20 cellular contexts compared by ENCODE assay signal in genomic region chr5:177195307-177195952, GRCh38.
DNase-seq lines count a peak whose midpoint lies in the region; ATAC-seq, FAIRE-seq and TF ChIP-seq lines count a peak whose summit lies in the region.
"Had no signal": no experiment of that assay in that cellular context is flagged by ENCODE, and none has a peak within 500 bp of the region (broad histone marks: within the 10 kb centered on the region; RNA-seq: fewer than 3 reads in every experiment).

No MANE protein-coding gene starts in this region.

- H3K4me1 Mint-ChIP-seq in GM23338 (no peaks in the 10 kb centered on the region), endodermal cell (no peaks in the 10 kb centered on the region), neural progenitor cell (no peaks in the 10 kb centered on the region), type B pancreatic cell (ENCODE audit: unreplicated experiment) (no peaks in the 10 kb centered on the region)

- DNase-seq in GM23338 (ENCODE audit: low spot score) (no peak), RCC 7860 (ENCODE audit: low spot score) (peak; percentile 11), endodermal cell (no peak), osteoblast (ENCODE audit: insufficient read length, low spot score, missing footprints) (no peak), neural progenitor cell (ENCODE audit: low spot score) (no peak), AML-193 (lab: John Stamatoyannopoulos, UW) (no peak), type B pancreatic cell (ENCODE audit: extremely low spot score, unreplicated experiment) (no peak)
- DNase-seq: activated CD4-positive, alpha-beta T cell treated with anti-CD3 and anti-CD28 coated beads, Interleukin-2, amount 50 U/mL, for 4 hours; C1 segment of cervical spinal cord; DMS79; GM23248; left lung; MG63; naive thymus-derived CD4-positive, alpha-beta T cell; NCI-H1930; NCI-H510A treated with DMSO at 0.1 percent for 48 hours had no signal

- no peak overlapping the region for H3K4me2 ChIP-seq in GM23338
- no peak overlapping the region for H3K4me2 ChIP-seq in osteoblast (ENCODE audit: insufficient read depth, low read length)
- H3K4me2 ChIP-seq in neural progenitor cell: no peak overlapping the region

- no peaks in the 10 kb centered on the region for H3K9me3 ChIP-seq in endodermal cell (ENCODE audit: control insufficient read depth, low read length)
- H3K9me3 ChIP-seq in osteoblast (ENCODE audit: low read depth, low read length): no peaks in the 10 kb centered on the region
- H3K9me3 ChIP-seq in neural progenitor cell (ENCODE audit: low read depth): no peaks in the 10 kb centered on the region
- H3K9me3 ChIP-seq: left lung, MG63 had no signal

- H3K4me1 ChIP-seq in GM23338 (ENCODE audit: insufficient read depth) (no peaks in the 10 kb centered on the region), endodermal cell (ENCODE audit: control insufficient read depth, insufficient read depth, low read length) (no peaks in the 10 kb centered on the region), osteoblast (ENCODE audit: insufficient read depth, low read length) (peaks cover 14% of the 10 kb centered on the region), neural progenitor cell (no peaks in the 10 kb centered on the region)
- H3K4me1 ChIP-seq: left lung had no signal

- no peak for FAIRE-seq in RCC 7860 (lab: Jason Lieb, UNC)

- no peaks in the 10 kb centered on the region for H3K27me3 ChIP-seq in GM23338 (ENCODE audit: insufficient read depth)
- no peaks in the 10 kb centered on the region for H3K27me3 ChIP-seq in endodermal cell (ENCODE audit: control insufficient read depth, insufficient read depth, low read length, poor library complexity, severe bottlenecking)
- no peaks in the 10 kb centered on the region for H3K27me3 ChIP-seq in osteoblast (ENCODE audit: insufficient read depth, low read length)
- no peaks in the 10 kb centered on the region for H3K27me3 ChIP-seq in neural progenitor cell
- H3K27me3 ChIP-seq: left lung, MG63 had no signal

- H3F3A ChIP-seq in GM23338 (replicated peaks; ENCODE audit: low read depth) (peaks cover 15% of the 10 kb centered on the region; the same call in 1 of the 2 replicates), neural progenitor cell (ENCODE audit: low read depth) (peaks cover 7% of the 10 kb centered on the region)

- H3K4me3 Mint-ChIP-seq in GM23338: no peak overlapping the region
- no peak overlapping the region for H3K4me3 Mint-ChIP-seq in endodermal cell
- H3K4me3 Mint-ChIP-seq in neural progenitor cell: no peak overlapping the region
- H3K4me3 Mint-ChIP-seq in type B pancreatic cell: no peak overlapping the region
- H3K4me3 Mint-ChIP-seq: activated T-helper 1 cell treated with anti-CD3 and anti-CD28 coated beads, Interleukin-12 subunit alpha, Interleukin-12 subunit beta, Interleukin-2, Interleukin-4 antibody, amounts not matched to agents 30 ng/mL and 10 ng/mL and 1 ng/mL, durations not matched to agents 14 hours and 24 hours and 36 hours; naive thymus-derived CD4-positive, alpha-beta T cell had no signal

- H3K9me3 Mint-ChIP-seq in GM23338 (no peaks in the 10 kb centered on the region), endodermal cell (no peaks in the 10 kb centered on the region), neural progenitor cell (no peaks in the 10 kb centered on the region), type B pancreatic cell (no peaks in the 10 kb centered on the region)
- H3K9me3 Mint-ChIP-seq: activated T-helper 1 cell treated with anti-CD3 and anti-CD28 coated beads, Interleukin-12 subunit alpha, Interleukin-12 subunit beta, Interleukin-2, Interleukin-4 antibody, amounts not matched to agents 30 ng/mL and 10 ng/mL and 1 ng/mL, durations not matched to agents 14 hours and 24 hours and 36 hours had no signal

- peaks cover 62% of the 10 kb centered on the region for H3K36me3 ChIP-seq in GM23338 (ENCODE audit: insufficient read depth)
- peaks cover 82% of the 10 kb centered on the region for H3K36me3 ChIP-seq in endodermal cell (ENCODE audit: control insufficient read depth, insufficient read depth, low read length)
- peaks cover 51% of the 10 kb centered on the region for H3K36me3 ChIP-seq in osteoblast (ENCODE audit: insufficient read depth, low read length)
- no peaks in the 10 kb centered on the region for H3K36me3 ChIP-seq in neural progenitor cell

- H3K4me3 ChIP-seq in GM23338 (no peak overlapping the region), endodermal cell (ENCODE audit: low read length) (no peak overlapping the region), osteoblast (ENCODE audit: insufficient read depth, low read length) (no peak overlapping the region), neural progenitor cell (no peak overlapping the region)
- H3K4me3 ChIP-seq: coronary artery, GM23248, left lung, MG63, SK-N-MC had no signal

- H3K9ac ChIP-seq in endodermal cell (ENCODE audit: extremely low read depth, low read length, poor library complexity, severe bottlenecking) (no peak overlapping the region), neural progenitor cell (no peak overlapping the region)
- H3K9ac ChIP-seq: GM23248 had no signal

- TF ChIP-seq CTCF in GM23338 (conservative IDR thresholded peaks at IDR 0.05; ENCODE audit: low read depth in 2 of 2): no peak
- TF ChIP-seq CTCF in endodermal cell (conservative IDR thresholded peaks at IDR 0.05): no peak
- no peak for TF ChIP-seq CTCF in osteoblast (IDR thresholded peaks at IDR 0.05; ENCODE audit: extremely low read depth, low read depth, low read length)
- no peak for TF ChIP-seq CTCF in neural progenitor cell (IDR thresholded peaks at IDR 0.05)
- no peak for TF ChIP-seq CTCF in type B pancreatic cell (conservative IDR thresholded peaks at IDR 0.05)

- H3K9me2 ChIP-seq in GM23338 (ENCODE audit: insufficient read depth): no peaks in the 10 kb centered on the region

- H3K27me3 Mint-ChIP-seq in GM23338 (ENCODE audit: insufficient read depth, low read depth, poor library complexity) (peaks cover 6% of the 10 kb centered on the region), endodermal cell (ENCODE audit: insufficient read depth) (no peaks in the 10 kb centered on the region), neural progenitor cell (ENCODE audit: insufficient read depth, low read depth) (no peaks in the 10 kb centered on the region), type B pancreatic cell (no peaks in the 10 kb centered on the region)
- H3K27me3 Mint-ChIP-seq: naive thymus-derived CD4-positive, alpha-beta T cell had no signal

- peaks cover 36% of the 10 kb centered on the region for H4K20me1 ChIP-seq in GM23338 (replicated peaks; ENCODE audit: insufficient read depth)
- peaks cover 9% of the 10 kb centered on the region for H4K20me1 ChIP-seq in osteoblast (ENCODE audit: insufficient read depth, low read length)
- H4K20me1 ChIP-seq in neural progenitor cell (ENCODE audit: low read depth): peaks cover 30% of the 10 kb centered on the region

- WGBS in endodermal cell (ENCODE audit: insufficient coverage in 1 of 2, insufficient read length in 1 of 2), 2 experiments: 95 to 100% methylated on average over 5 to 9 of the region's 9 CpGs

- H3K36me3 Mint-ChIP-seq in GM23338 (ENCODE audit: low read depth) (peaks cover 81% of the 10 kb centered on the region), endodermal cell (ENCODE audit: low read depth) (peaks cover 61% of the 10 kb centered on the region), neural progenitor cell (peaks cover 14% of the 10 kb centered on the region), type B pancreatic cell (peaks cover 29% of the 10 kb centered on the region)

- H2AFZ ChIP-seq in GM23338 (no peak overlapping the region), osteoblast (ENCODE audit: low read length) (no peak overlapping the region), neural progenitor cell (replicated peaks) (no peak overlapping the region)
- H2AFZ ChIP-seq: GM23248 had no signal

- no peak for ATAC-seq in GM23338
- ATAC-seq: esophagus mucosa; left lung; naive thymus-derived CD4-positive, alpha-beta T cell had no signal

- H3K79me2 ChIP-seq in GM23338 (replicated peaks; ENCODE audit: insufficient read depth): peaks cover 90% of the 10 kb centered on the region
- H3K79me2 ChIP-seq in osteoblast (ENCODE audit: insufficient read depth, low read length): peaks cover 50% of the 10 kb centered on the region
- peaks cover 80% of the 10 kb centered on the region for H3K79me2 ChIP-seq in neural progenitor cell (ENCODE audit: low read depth)

- H3K27ac Mint-ChIP-seq in GM23338 (peak overlapping the region; percentile 14; the same call in 1 of the 2 replicates), endodermal cell (peak overlapping the region; percentile 54), neural progenitor cell (no peak overlapping the region), type B pancreatic cell (no peak overlapping the region)

- H3K27ac ChIP-seq in GM23338 (ENCODE audit: low read depth) (peak overlapping the region; percentile 53), endodermal cell (ENCODE audit: low read depth, low read length) (no peak overlapping the region), osteoblast (ENCODE audit: low read depth, low read length) (peak overlapping the region; percentile 83), neural progenitor cell (no peak overlapping the region)
- H3K27ac ChIP-seq: coronary artery, left lung, SK-N-MC had no signal

TF ChIP-seq in GM23338, 12 proteins besides CTCF, POLR2A, EP300 and RAD21 (continues in another document):
- no peak for TF ChIP-seq NANOG (IDR thresholded peaks at IDR 0.05; ENCODE audit: borderline replicate concordance)
- no peak for TF ChIP-seq ZNF114 (CRISPR knock-in tag; IDR thresholded peaks at IDR 0.05)

Comparison
In these comparisons a context has a peak if more than half of its experiments do, and no peak if none do; other contexts are left out.
1. H3K27ac ChIP-seq: peak in GM23338 (single experiment) and osteoblast (single experiment); none in endodermal cell (single experiment) and neural progenitor cell (single experiment).
2. H3K27ac Mint-ChIP-seq: peak in GM23338 (single experiment) and endodermal cell (single experiment); none in neural progenitor cell (single experiment) and type B pancreatic cell (single experiment).